8 cellular contexts compared by ENCODE assay signal in genomic region chr7:103151993-103152671, GRCh38. TPM values are rescaled to one million over a fixed set of nuclear protein-coding genes. Genes with fewer than 3 reads are reported as not detected.
DNase-seq lines count a peak whose midpoint lies in the region; ATAC-seq and TF ChIP-seq lines count a peak whose summit lies in the region.
"Not testable (repeated sequence)": the region's sequence is repeated elsewhere in the genome, so short reads cannot be mapped to it uniquely, and the experiment has no call there.

No MANE protein-coding gene starts in this region.

- not testable (repeated sequence) for H3K9me2 ChIP-seq in Karpas-422 (replicated peaks; ENCODE audit: insufficient read depth, low read length)

- not testable (repeated sequence) for TF ChIP-seq CTCF in Calu3 (IDR thresholded peaks at IDR 0.05; ENCODE audit: unreplicated experiment); Peyer's patch (IDR thresholded peaks at IDR 0.05); right lobe of liver (IDR thresholded peaks at IDR 0.05); neural progenitor cell (IDR thresholded peaks at IDR 0.05); type B pancreatic cell (conservative IDR thresholded peaks at IDR 0.05)

- not testable (repeated sequence) for H3K4me2 ChIP-seq in Karpas-422 (ENCODE audit: low read depth, low read length, poor library complexity, severe bottlenecking); neural progenitor cell

- CTCF ChIA-PET in Calu3 (lab: Charles Lee), result not testable (repeated sequence)

- peaks cover 20% of the 10 kb centered on the region for H3K4me1 Mint-ChIP-seq in Calu3 (ENCODE audit: low read depth, unreplicated experiment)
- H3K4me1 Mint-ChIP-seq in activated T-cell treated with anti-CD3 and anti-CD28 coated beads, Interleukin-2, amount 50 U/mL, for 4 hours (ENCODE audit: low read depth), result peaks cover 35% of the 10 kb centered on the region
- peaks cover 20% of the 10 kb centered on the region for H3K4me1 Mint-ChIP-seq in neural progenitor cell
- peaks cover 34% of the 10 kb centered on the region for H3K4me1 Mint-ChIP-seq in type B pancreatic cell (ENCODE audit: unreplicated experiment)

- not testable (repeated sequence) for H3F3A ChIP-seq in neural progenitor cell (ENCODE audit: low read depth)

- H3K36me3 Mint-ChIP-seq in Calu3 (ENCODE audit: insufficient read depth, unreplicated experiment) (peaks cover 66% of the 10 kb centered on the region), type B pancreatic cell (peaks cover 13% of the 10 kb centered on the region)
- H3K36me3 Mint-ChIP-seq in activated T-cell treated with anti-CD3 and anti-CD28 coated beads, Interleukin-2, amount 50 U/mL, for 4 hours (ENCODE audit: insufficient read depth); neural progenitor cell: not testable (repeated sequence)

- H3K27me3 Mint-ChIP-seq in Calu3 (ENCODE audit: unreplicated experiment); activated T-cell treated with anti-CD3 and anti-CD28 coated beads, Interleukin-2, amount 50 U/mL, for 4 hours (ENCODE audit: low read depth); neural progenitor cell (ENCODE audit: insufficient read depth, low read depth); type B pancreatic cell: not testable (repeated sequence)

- H3K4me1 ChIP-seq in Karpas-422 (ENCODE audit: low read length), result peaks cover 21% of the 10 kb centered on the region
- not testable (repeated sequence) for H3K4me1 ChIP-seq in Peyer's patch
- peaks cover 0 to 46% (median 14%) of the 10 kb centered on the region in 4 donors for H3K4me1 ChIP-seq in right lobe of liver
- peaks cover 17% of the 10 kb centered on the region for H3K4me1 ChIP-seq in neural progenitor cell

- not testable (repeated sequence) for H3K27me3 ChIP-seq in Karpas-422 (ENCODE audit: low read length); Peyer's patch; right lobe of liver; neural progenitor cell

- not testable (repeated sequence) for H2AFZ ChIP-seq in Karpas-422 (ENCODE audit: low read length); neural progenitor cell (replicated peaks)

- H3K27ac ChIP-seq in Karpas-422 (ENCODE audit: low read length); neural progenitor cell: not testable (repeated sequence)
- H3K27ac ChIP-seq in Peyer's patch, result peak overlapping the region in 3 of 4 donors; percentile 95 to 98 (median 95)
- peak overlapping the region in 2 of 3 donors; percentile 83 to 93 for H3K27ac ChIP-seq in right lobe of liver

- not testable (repeated sequence) for H3K9ac ChIP-seq in Karpas-422 (ENCODE audit: low read length); neural progenitor cell

- H3K9me3 ChIP-seq in Karpas-422 (ENCODE audit: low read length); Peyer's patch; right lobe of liver; neural progenitor cell (ENCODE audit: low read depth): not testable (repeated sequence)

- TF ChIP-seq POLR2A in Peyer's patch (IDR thresholded peaks at IDR 0.05) (peak; percentile 34 to 49), erythroblast (IDR thresholded peaks at IDR 0.05; ENCODE audit: low read length) (peak; percentile 35)
- TF ChIP-seq POLR2A in right lobe of liver (IDR thresholded peaks at IDR 0.05), result not testable (repeated sequence)

- H3K27ac Mint-ChIP-seq in Calu3 (ENCODE audit: unreplicated experiment) (peak overlapping the region; percentile 79), neural progenitor cell (peak overlapping the region; percentile 31), type B pancreatic cell (peak overlapping the region; percentile 52)

- H3K36me3 ChIP-seq in Karpas-422 (ENCODE audit: insufficient read depth, low read length); Peyer's patch; right lobe of liver; neural progenitor cell: not testable (repeated sequence)

- H4K20me1 ChIP-seq in Karpas-422 (ENCODE audit: insufficient read depth, low read depth, low read length); neural progenitor cell (ENCODE audit: low read depth): not testable (repeated sequence)

- not testable (repeated sequence) for ATAC-seq in activated T-cell treated with anti-CD3 and anti-CD28 coated beads, Interleukin-2, amount 50 U/mL, for 4 hours
- ATAC-seq in right lobe of liver, result peak in 2 of 4 donors; percentile 12 to 15

- H3K79me2 ChIP-seq in Karpas-422 (ENCODE audit: low read length), result peaks cover 24% of the 10 kb centered on the region
- peaks cover 15% of the 10 kb centered on the region for H3K79me2 ChIP-seq in neural progenitor cell (ENCODE audit: low read depth)

- H3K4me3 Mint-ChIP-seq in Calu3 (ENCODE audit: low read depth, unreplicated experiment) (peak overlapping the region; percentile 78), type B pancreatic cell (peak overlapping the region; percentile 50)
- peak overlapping the region; percentile 31 for H3K4me3 Mint-ChIP-seq in activated T-cell treated with anti-CD3 and anti-CD28 coated beads, Interleukin-2, amount 50 U/mL, for 4 hours
- H3K4me3 Mint-ChIP-seq in neural progenitor cell, result not testable (repeated sequence)

- intact Hi-C loops in Calu3 (cut with micrococcal nuclease; ENCODE audit: unreplicated experiment); right lobe of liver (cut with DNase I): not testable (repeated sequence)

- DNase-seq in Calu3; activated T-cell treated with anti-CD3 and anti-CD28 coated beads, Interleukin-2, amount 50 U/mL, for 4 hours; right lobe of liver; neural progenitor cell (ENCODE audit: low spot score); type B pancreatic cell (ENCODE audit: extremely low spot score, unreplicated experiment): not testable (repeated sequence)
- DNase-seq in Karpas-422 (peak; percentile 29), Peyer's patch (peak in 2 of 3 donors; percentile 57 to 84), erythroblast (lab: John Stamatoyannopoulos, UW) (peak; percentile 83 to 87)

- WGBS in right lobe of liver (ENCODE audit: insufficient coverage, low coverage, low lambda C conversion rate, missing lambda C conversion rate), result 93% methylated on average over 7 of the region's 8 CpGs

- not testable (repeated sequence) for BruUV-seq in Calu3 (replicated peaks; lab: Mats Ljungman, UMichigan)

- not testable (repeated sequence) for H3K9me3 Mint-ChIP-seq in Calu3 (ENCODE audit: low read depth, unreplicated experiment); activated T-cell treated with anti-CD3 and anti-CD28 coated beads, Interleukin-2, amount 50 U/mL, for 4 hours; neural progenitor cell; type B pancreatic cell

- not testable (repeated sequence) for H3K4me3 ChIP-seq in Karpas-422 (ENCODE audit: low read length); right lobe of liver; neural progenitor cell
- peak overlapping the region in 2 of 4 donors; percentile 36 to 48 for H3K4me3 ChIP-seq in Peyer's patch

RNA-seq across cellular contexts. Expression of gene NAPEPLD, which starts 3.2 kb away (rescaled TPM):
- total RNA-seq in Calu3 (2022), result 25.9 and 28.6 TPM in 2 replicates
- total RNA-seq in Karpas-422 (2014; rRNA removed; shearing (Covaris generic); ENCODE audit: low replicate concordance), result 12.9 and 24.8 TPM in 2 replicates
- 10 to 100 TPM; 28.9 to 75.5 (median 71.2) TPM for total RNA-seq in Peyer's patch
- 1 to 10 TPM; 4.7 to 8.0 (median 5.5) TPM for total RNA-seq in activated T-cell treated with anti-CD3 and anti-CD28 coated beads, Interleukin-2, amount 50 U/mL, for 4 hours
- total RNA-seq in right lobe of liver, result 10 to 100 TPM in 2 of 6 experiments, 1 to 10 TPM in 4; 5.8 to 24.6 (median 8.1) TPM
- total RNA-seq in neural progenitor cell (ENCODE audit: low replicate concordance), result 13.3 and 14.6 TPM in 2 replicates
- 17.0 and 27.1 TPM in 2 replicates for total RNA-seq in type B pancreatic cell (ENCODE audit: low replicate concordance)
